8 cellular contexts compared by ENCODE assay signal in genomic region chr2:176269319-176270099, GRCh38. TPM values are rescaled to one million over a fixed set of nuclear protein-coding genes. Genes with fewer than 3 reads are reported as not detected.
DNase-seq lines count a peak whose midpoint lies in the region; ATAC-seq, FAIRE-seq and TF ChIP-seq lines count a peak whose summit lies in the region.

Gene MTX2, plus strand, starts transcription at chr2:176269442. Its CDS starts 188 bp downstream, at chr2:176269630.

- TF ChIP-seq CTCF in GM10266 (IDR thresholded peaks at IDR 0.05; ENCODE audit: control insufficient read depth, insufficient read depth, low read depth, missing control alignments) (peak; percentile 4), HFFc6 (IDR thresholded peaks at IDR 0.05) (peak; percentile 30), NB4 (IDR thresholded peaks at IDR 0.05; ENCODE audit: low read depth, low read length) (no peak), glutamatergic neuron (IDR thresholded peaks at IDR 0.05; ENCODE audit: partially characterized antibody, unreplicated experiment) (no peak), pancreas (IDR thresholded peaks at IDR 0.05) (peak in 1 of 4 donors; percentile 12), tibial nerve (IDR thresholded peaks at IDR 0.05) (peak in 2 of 5 experiments; percentile 41 to 51)

- peaks cover 7 to 20% (median 9%) of the 10 kb centered on the region in 3 donors for H3K4me1 ChIP-seq in pancreas
- H3K4me1 ChIP-seq in tibial nerve = peaks cover 0 to 25% (median 4%) of the 10 kb centered on the region in 4 donors

- H3K27me3 ChIP-seq in pancreas (no peaks in the 10 kb centered on the region), tibial nerve (no peaks in the 10 kb centered on the region)

- H3K9me3 Mint-ChIP-seq in HFFc6 (no peaks in the 10 kb centered on the region), glutamatergic neuron (ENCODE audit: unreplicated experiment) (peaks cover 3% of the 10 kb centered on the region)
- H3K9me3 Mint-ChIP-seq in activated naive CD4-positive, alpha-beta T cell treated with anti-CD3 and anti-CD28 coated beads, Interleukin-2, amount 50 U/mL, for 72 hours = no peaks in the 10 kb centered on the region

- peaks cover 5% of the 10 kb centered on the region for H3K27me3 Mint-ChIP-seq in HFFc6 (ENCODE audit: insufficient read depth)
- H3K27me3 Mint-ChIP-seq in glutamatergic neuron (ENCODE audit: unreplicated experiment) = no peaks in the 10 kb centered on the region

- intact Hi-C loops in pancreas (cut with DNase I) = no loop called here

- H3K27ac Mint-ChIP-seq in HFFc6 (peak within 1 kb of the TSS; percentile 83), glutamatergic neuron (ENCODE audit: unreplicated experiment) (peak within 1 kb of the TSS; percentile 75)
- peak within 1 kb of the TSS; percentile 91 to 92 for H3K27ac Mint-ChIP-seq in activated naive CD4-positive, alpha-beta T cell treated with anti-CD3 and anti-CD28 coated beads, Interleukin-2, amount 50 U/mL, for 72 hours

- H3K4me3 Mint-ChIP-seq in HFFc6 = peak within 1 kb of the TSS; percentile 97
- peak within 1 kb of the TSS; percentile 93 for H3K4me3 Mint-ChIP-seq in glutamatergic neuron (ENCODE audit: unreplicated experiment)

- H3K4me1 Mint-ChIP-seq in HFFc6 (ENCODE audit: low read depth) = peaks cover 21% of the 10 kb centered on the region
- H3K4me1 Mint-ChIP-seq in glutamatergic neuron (ENCODE audit: low read depth, unreplicated experiment) = no peaks in the 10 kb centered on the region

- H3K36me3 Mint-ChIP-seq in HFFc6 (ENCODE audit: low read depth) (no peaks in the 10 kb centered on the region), glutamatergic neuron (ENCODE audit: unreplicated experiment) (no peaks in the 10 kb centered on the region)
- H3K36me3 Mint-ChIP-seq in activated naive CD4-positive, alpha-beta T cell treated with anti-CD3 and anti-CD28 coated beads, Interleukin-2, amount 50 U/mL, for 72 hours = peaks cover 8 to 11% of the 10 kb centered on the region in 2 donors

- no peaks in the 10 kb centered on the region for H3K9me3 ChIP-seq in pancreas
- H3K9me3 ChIP-seq in tibial nerve = no peaks in the 10 kb centered on the region

- H3K4me3 ChIP-seq in NB4 (ENCODE audit: low read depth, low read length) = peak within 1 kb of the TSS; percentile 84
- H3K4me3 ChIP-seq in pancreas = peak within 1 kb of the TSS; percentile 79 to 98 (median 88)
- peak within 1 kb of the TSS; percentile 73 to 92 (median 78) for H3K4me3 ChIP-seq in tibial nerve

- WGBS in pancreas, 2 donors = 0 to 1% methylated on average over 56 to 58 of the region's 58 CpGs
- 0 to 1% methylated on average over 29 to 56 of the region's 58 CpGs for WGBS in tibial nerve, 2 donors

- DNase-seq in GM10266 (ENCODE audit: extremely low spot score) = peak; percentile 77
- DNase-seq in HFFc6 = peak; percentile 32
- DNase-seq in NB4 (ENCODE audit: low read depth) = peak; percentile 92
- peak; percentile 26 for DNase-seq in SKM-1 (lab: John Stamatoyannopoulos, UW; ENCODE audit: unreplicated experiment)
- DNase-seq in activated naive CD4-positive, alpha-beta T cell treated with anti-CD3 and anti-CD28 coated beads, Interleukin-2, amount 50 U/mL, for 72 hours (ENCODE audit: low spot score in 2 of 2) = peak; percentile 74 to 82
- peak; percentile 88 for DNase-seq in glutamatergic neuron
- peak; percentile 64 to 90 (median 76) for DNase-seq in pancreas
- DNase-seq in tibial nerve (ENCODE audit: low spot score in 2 of 2) = peak; percentile 19 to 30

- TF ChIP-seq POLR2A in NB4 (IDR thresholded peaks at IDR 0.05; ENCODE audit: extremely low read depth, insufficient read length) = peak; percentile 91
- TF ChIP-seq POLR2A in tibial nerve (IDR thresholded peaks at IDR 0.05) = no peak

- ATAC-seq in activated naive CD4-positive, alpha-beta T cell treated with anti-CD3 and anti-CD28 coated beads, Interleukin-2, amount 50 U/mL, for 72 hours = peak; percentile 94 to 97
- peak; percentile 98 to 99 (median 99) for ATAC-seq in pancreas

- H3K27ac ChIP-seq in pancreas = peak within 1 kb of the TSS; percentile 86 to 91 (median 90)
- H3K27ac ChIP-seq in tibial nerve = peak within 1 kb of the TSS; percentile 28 to 86 (median 78)

- no peak for FAIRE-seq in pancreas (lab: Jason Lieb, UNC)

- H3K36me3 ChIP-seq in pancreas (no peaks in the 10 kb centered on the region), tibial nerve (no peaks in the 10 kb centered on the region)

- peak in 1 of 2 donors; percentile 76 for TF ChIP-seq EP300 in tibial nerve (IDR thresholded peaks at IDR 0.05)

RNA-seq across cellular contexts. Expression of gene MTX2, which starts in this region (rescaled TPM):
- total RNA-seq in HFFc6 (2021; fragmentation: NEBNext Ultra II Directional; extraction: Animal tissue kit (Norgen Biotek cat#: 25700)) = 10 to 100 TPM; 21.4 to 26.0 (median 24.3) TPM
- total RNA-seq in activated naive CD4-positive, alpha-beta T cell treated with anti-CD3 and anti-CD28 coated beads, Interleukin-2, amount 50 U/mL, for 72 hours = 10 to 100 TPM; 24.8 to 28.2 TPM
- total RNA-seq in glutamatergic neuron (ENCODE audit: unreplicated experiment) (35.7 TPM), pancreas (10 to 100 TPM in 3 of 6 donors, 1 to 10 TPM in 3; 8.1 to 12.1 (median 9.8) TPM), tibial nerve (10 to 100 TPM; 18.8 to 22.4 (median 21.9) TPM)
- polyA plus RNA-seq in pancreas = 10 to 100 TPM; 24.9 to 28.3 TPM

Comparison
In these comparisons a context has a peak if more than half of its experiments do, and no peak if none do; other contexts are left out.
1. Peak in every context shown above with its lines: DNase-seq, ATAC-seq, H3K4me3 ChIP-seq and H3K27ac ChIP-seq.
2. DNase-seq: peak in every context shown above with its lines; median percentile 92 in NB4; 88 in glutamatergic neuron; 78 in activated naive CD4-positive, alpha-beta T cell treated with anti-CD3 and anti-CD28 coated beads, Interleukin-2, amount 50 U/mL, for 72 hours; 77 in GM10266; 76 in pancreas; 32 in HFFc6; 26 in SKM-1; 24 in tibial nerve.
3. CTCF ChIP-seq: peak in GM10266 (single experiment) and HFFc6 (single experiment); none in NB4 (single experiment) and glutamatergic neuron (single experiment).